Comparison of ENCODE assay signal across 1 cellular context in the genomic region with DNA sequence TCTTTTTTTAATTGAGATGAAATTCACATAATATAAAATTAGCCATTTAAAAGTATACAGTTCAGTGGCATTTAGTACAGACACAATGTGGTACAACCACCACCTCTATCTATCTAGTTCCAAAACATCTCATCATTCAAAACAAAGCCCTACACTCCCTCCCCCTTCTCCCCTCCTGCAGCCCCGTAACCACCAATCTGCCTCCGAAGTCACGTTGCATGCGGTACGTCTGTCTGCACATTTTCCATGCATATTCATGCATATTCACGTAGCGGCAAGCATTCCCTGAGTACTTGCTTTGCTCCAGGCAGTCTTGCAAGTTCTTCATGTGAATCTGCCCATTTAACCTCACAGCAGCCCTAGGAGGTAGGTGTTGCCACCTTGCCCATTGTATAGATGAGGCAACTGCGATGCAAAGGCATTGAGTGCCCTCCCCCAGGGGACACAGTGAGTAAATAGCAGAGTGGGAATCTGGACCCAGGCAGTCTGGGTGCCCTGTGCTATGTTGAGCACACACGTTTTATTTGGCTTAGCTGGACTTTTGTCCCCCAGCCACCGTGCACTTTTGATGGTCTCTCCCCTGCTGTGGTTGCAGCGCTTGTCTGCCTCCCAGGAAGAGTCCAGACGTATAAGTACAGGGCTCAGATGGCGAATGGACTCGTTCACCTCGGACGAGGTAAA.
TF ChIP-seq lines count a peak whose summit lies in the region.

No MANE protein-coding gene starts in this region.

TF ChIP-seq in HepG2, 621 proteins besides CTCF, POLR2A, EP300 and RAD21 (continued from another document and continues in another):
- TF ChIP-seq, protein P1, sequence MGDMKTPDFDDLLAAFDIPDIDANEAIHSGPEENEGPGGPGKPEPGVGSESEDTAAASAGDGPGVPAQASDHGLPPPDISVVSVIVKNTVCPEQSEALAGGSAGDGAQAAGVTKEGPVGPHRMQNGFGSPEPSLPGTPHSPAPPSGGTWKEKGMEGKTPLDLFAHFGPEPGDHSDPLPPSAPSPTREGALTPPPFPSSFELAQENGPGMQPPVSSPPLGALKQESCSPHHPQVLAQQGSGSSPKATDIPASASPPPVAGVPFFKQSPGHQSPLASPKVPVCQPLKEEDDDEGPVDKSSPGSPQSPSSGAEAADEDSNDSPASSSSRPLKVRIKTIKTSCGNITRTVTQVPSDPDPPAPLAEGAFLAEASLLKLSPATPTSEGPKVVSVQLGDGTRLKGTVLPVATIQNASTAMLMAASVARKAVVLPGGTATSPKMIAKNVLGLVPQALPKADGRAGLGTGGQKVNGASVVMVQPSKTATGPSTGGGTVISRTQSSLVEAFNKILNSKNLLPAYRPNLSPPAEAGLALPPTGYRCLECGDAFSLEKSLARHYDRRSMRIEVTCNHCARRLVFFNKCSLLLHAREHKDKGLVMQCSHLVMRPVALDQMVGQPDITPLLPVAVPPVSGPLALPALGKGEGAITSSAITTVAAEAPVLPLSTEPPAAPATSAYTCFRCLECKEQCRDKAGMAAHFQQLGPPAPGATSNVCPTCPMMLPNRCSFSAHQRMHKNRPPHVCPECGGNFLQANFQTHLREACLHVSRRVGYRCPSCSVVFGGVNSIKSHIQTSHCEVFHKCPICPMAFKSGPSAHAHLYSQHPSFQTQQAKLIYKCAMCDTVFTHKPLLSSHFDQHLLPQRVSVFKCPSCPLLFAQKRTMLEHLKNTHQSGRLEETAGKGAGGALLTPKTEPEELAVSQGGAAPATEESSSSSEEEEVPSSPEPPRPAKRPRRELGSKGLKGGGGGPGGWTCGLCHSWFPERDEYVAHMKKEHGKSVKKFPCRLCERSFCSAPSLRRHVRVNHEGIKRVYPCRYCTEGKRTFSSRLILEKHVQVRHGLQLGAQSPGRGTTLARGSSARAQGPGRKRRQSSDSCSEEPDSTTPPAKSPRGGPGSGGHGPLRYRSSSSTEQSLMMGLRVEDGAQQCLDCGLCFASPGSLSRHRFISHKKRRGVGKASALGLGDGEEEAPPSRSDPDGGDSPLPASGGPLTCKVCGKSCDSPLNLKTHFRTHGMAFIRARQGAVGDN (CRISPR knock-in tag; IDR thresholded peaks at IDR 0.05) = peak; percentile 85; the same call in 1 of the 2 replicates
- TF ChIP-seq, protein P2, sequence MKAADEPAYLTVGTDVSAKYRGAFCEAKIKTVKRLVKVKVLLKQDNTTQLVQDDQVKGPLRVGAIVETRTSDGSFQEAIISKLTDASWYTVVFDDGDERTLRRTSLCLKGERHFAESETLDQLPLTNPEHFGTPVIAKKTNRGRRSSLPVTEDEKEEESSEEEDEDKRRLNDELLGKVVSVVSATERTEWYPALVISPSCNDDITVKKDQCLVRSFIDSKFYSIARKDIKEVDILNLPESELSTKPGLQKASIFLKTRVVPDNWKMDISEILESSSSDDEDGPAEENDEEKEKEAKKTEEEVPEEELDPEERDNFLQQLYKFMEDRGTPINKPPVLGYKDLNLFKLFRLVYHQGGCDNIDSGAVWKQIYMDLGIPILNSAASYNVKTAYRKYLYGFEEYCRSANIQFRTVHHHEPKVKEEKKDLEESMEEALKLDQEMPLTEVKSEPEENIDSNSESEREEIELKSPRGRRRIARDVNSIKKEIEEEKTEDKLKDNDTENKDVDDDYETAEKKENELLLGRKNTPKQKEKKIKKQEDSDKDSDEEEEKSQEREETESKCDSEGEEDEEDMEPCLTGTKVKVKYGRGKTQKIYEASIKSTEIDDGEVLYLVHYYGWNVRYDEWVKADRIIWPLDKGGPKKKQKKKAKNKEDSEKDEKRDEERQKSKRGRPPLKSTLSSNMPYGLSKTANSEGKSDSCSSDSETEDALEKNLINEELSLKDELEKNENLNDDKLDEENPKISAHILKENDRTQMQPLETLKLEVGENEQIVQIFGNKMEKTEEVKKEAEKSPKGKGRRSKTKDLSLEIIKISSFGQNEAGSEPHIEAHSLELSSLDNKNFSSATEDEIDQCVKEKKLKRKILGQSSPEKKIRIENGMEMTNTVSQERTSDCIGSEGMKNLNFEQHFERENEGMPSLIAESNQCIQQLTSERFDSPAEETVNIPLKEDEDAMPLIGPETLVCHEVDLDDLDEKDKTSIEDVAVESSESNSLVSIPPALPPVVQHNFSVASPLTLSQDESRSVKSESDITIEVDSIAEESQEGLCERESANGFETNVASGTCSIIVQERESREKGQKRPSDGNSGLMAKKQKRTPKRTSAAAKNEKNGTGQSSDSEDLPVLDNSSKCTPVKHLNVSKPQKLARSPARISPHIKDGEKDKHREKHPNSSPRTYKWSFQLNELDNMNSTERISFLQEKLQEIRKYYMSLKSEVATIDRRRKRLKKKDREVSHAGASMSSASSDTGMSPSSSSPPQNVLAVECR (CRISPR knock-in tag; IDR thresholded peaks at IDR 0.05; ENCODE audit: borderline replicate concordance) = no peak; the same call in 1 of the 2 replicates
- TF ChIP-seq KLF15 (CRISPR knock-in tag; IDR thresholded peaks at IDR 0.05; ENCODE audit: borderline replicate concordance) (no peak), CCAR2 (optimal IDR thresholded peaks at IDR 0.05; ENCODE audit: low read depth, low read length) (no peak), ZSCAN21 (CRISPR knock-in tag; IDR thresholded peaks at IDR 0.05; ENCODE audit: borderline replicate concordance) (no peak; the same call in 1 of the 2 replicates), JUNB (CRISPR knock-in tag; IDR thresholded peaks at IDR 0.05; ENCODE audit: borderline replicate concordance) (0 out of 2 replicates have a peak, but pooled peaks have one; percentile 31), ZFP41 (CRISPR knock-in tag; IDR thresholded peaks at IDR 0.05; ENCODE audit: borderline replicate concordance) (no peak), KDM5B (CRISPR knock-in tag; IDR thresholded peaks at IDR 0.05; ENCODE audit: borderline replicate concordance) (peak; percentile 59; the same call in 1 of the 2 replicates), ZFAT (CRISPR knock-in tag; conservative IDR thresholded peaks at IDR 0.05) (no peak), CCDC6 (CRISPR knock-in tag; IDR thresholded peaks at IDR 0.05) (no peak), SMAD1 (CRISPR knock-in tag; IDR thresholded peaks at IDR 0.05; ENCODE audit: borderline replicate concordance, low read depth) (peak; percentile 30; the same call in 1 of the 2 replicates), ETV6 (CRISPR knock-in tag; conservative IDR thresholded peaks at IDR 0.05) (no peak), SOX6 (IDR thresholded peaks at IDR 0.05) (no peak), SOX6 (CRISPR knock-in tag; IDR thresholded peaks at IDR 0.05) (peak; percentile 72), PHF20 (CRISPR knock-in tag; IDR thresholded peaks at IDR 0.05) (no peak; the same call in 1 of the 2 replicates), REXO4 (CRISPR knock-in tag; IDR thresholded peaks at IDR 0.05; ENCODE audit: borderline replicate concordance) (no peak), MBD4 (IDR thresholded peaks at IDR 0.05; ENCODE audit: borderline replicate concordance, low read length) (no peak), GATAD2A (CRISPR knock-in tag; IDR thresholded peaks at IDR 0.05) (peak; percentile 94), TEAD2 (CRISPR knock-in tag; IDR thresholded peaks at IDR 0.05) (no peak)
- TF ChIP-seq, protein P3, sequence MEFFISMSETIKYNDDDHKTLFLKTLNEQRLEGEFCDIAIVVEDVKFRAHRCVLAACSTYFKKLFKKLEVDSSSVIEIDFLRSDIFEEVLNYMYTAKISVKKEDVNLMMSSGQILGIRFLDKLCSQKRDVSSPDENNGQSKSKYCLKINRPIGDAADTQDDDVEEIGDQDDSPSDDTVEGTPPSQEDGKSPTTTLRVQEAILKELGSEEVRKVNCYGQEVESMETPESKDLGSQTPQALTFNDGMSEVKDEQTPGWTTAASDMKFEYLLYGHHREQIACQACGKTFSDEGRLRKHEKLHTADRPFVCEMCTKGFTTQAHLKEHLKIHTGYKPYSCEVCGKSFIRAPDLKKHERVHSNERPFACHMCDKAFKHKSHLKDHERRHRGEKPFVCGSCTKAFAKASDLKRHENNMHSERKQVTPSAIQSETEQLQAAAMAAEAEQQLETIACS (CRISPR knock-in tag; IDR thresholded peaks at IDR 0.05) = no peak
- TF ChIP-seq, protein P4, sequence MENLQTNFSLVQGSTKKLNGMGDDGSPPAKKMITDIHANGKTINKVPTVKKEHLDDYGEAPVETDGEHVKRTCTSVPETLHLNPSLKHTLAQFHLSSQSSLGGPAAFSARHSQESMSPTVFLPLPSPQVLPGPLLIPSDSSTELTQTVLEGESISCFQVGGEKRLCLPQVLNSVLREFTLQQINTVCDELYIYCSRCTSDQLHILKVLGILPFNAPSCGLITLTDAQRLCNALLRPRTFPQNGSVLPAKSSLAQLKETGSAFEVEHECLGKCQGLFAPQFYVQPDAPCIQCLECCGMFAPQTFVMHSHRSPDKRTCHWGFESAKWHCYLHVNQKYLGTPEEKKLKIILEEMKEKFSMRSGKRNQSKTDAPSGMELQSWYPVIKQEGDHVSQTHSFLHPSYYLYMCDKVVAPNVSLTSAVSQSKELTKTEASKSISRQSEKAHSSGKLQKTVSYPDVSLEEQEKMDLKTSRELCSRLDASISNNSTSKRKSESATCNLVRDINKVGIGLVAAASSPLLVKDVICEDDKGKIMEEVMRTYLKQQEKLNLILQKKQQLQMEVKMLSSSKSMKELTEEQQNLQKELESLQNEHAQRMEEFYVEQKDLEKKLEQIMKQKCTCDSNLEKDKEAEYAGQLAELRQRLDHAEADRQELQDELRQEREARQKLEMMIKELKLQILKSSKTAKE (CRISPR knock-in tag; IDR thresholded peaks at IDR 0.05; ENCODE audit: borderline replicate concordance) = peak; percentile 90
- TF ChIP-seq, protein P5, sequence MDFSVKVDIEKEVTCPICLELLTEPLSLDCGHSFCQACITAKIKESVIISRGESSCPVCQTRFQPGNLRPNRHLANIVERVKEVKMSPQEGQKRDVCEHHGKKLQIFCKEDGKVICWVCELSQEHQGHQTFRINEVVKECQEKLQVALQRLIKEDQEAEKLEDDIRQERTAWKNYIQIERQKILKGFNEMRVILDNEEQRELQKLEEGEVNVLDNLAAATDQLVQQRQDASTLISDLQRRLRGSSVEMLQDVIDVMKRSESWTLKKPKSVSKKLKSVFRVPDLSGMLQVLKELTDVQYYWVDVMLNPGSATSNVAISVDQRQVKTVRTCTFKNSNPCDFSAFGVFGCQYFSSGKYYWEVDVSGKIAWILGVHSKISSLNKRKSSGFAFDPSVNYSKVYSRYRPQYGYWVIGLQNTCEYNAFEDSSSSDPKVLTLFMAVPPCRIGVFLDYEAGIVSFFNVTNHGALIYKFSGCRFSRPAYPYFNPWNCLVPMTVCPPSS (IDR thresholded peaks at IDR 0.05) = no peak
- TF ChIP-seq, protein P6, sequence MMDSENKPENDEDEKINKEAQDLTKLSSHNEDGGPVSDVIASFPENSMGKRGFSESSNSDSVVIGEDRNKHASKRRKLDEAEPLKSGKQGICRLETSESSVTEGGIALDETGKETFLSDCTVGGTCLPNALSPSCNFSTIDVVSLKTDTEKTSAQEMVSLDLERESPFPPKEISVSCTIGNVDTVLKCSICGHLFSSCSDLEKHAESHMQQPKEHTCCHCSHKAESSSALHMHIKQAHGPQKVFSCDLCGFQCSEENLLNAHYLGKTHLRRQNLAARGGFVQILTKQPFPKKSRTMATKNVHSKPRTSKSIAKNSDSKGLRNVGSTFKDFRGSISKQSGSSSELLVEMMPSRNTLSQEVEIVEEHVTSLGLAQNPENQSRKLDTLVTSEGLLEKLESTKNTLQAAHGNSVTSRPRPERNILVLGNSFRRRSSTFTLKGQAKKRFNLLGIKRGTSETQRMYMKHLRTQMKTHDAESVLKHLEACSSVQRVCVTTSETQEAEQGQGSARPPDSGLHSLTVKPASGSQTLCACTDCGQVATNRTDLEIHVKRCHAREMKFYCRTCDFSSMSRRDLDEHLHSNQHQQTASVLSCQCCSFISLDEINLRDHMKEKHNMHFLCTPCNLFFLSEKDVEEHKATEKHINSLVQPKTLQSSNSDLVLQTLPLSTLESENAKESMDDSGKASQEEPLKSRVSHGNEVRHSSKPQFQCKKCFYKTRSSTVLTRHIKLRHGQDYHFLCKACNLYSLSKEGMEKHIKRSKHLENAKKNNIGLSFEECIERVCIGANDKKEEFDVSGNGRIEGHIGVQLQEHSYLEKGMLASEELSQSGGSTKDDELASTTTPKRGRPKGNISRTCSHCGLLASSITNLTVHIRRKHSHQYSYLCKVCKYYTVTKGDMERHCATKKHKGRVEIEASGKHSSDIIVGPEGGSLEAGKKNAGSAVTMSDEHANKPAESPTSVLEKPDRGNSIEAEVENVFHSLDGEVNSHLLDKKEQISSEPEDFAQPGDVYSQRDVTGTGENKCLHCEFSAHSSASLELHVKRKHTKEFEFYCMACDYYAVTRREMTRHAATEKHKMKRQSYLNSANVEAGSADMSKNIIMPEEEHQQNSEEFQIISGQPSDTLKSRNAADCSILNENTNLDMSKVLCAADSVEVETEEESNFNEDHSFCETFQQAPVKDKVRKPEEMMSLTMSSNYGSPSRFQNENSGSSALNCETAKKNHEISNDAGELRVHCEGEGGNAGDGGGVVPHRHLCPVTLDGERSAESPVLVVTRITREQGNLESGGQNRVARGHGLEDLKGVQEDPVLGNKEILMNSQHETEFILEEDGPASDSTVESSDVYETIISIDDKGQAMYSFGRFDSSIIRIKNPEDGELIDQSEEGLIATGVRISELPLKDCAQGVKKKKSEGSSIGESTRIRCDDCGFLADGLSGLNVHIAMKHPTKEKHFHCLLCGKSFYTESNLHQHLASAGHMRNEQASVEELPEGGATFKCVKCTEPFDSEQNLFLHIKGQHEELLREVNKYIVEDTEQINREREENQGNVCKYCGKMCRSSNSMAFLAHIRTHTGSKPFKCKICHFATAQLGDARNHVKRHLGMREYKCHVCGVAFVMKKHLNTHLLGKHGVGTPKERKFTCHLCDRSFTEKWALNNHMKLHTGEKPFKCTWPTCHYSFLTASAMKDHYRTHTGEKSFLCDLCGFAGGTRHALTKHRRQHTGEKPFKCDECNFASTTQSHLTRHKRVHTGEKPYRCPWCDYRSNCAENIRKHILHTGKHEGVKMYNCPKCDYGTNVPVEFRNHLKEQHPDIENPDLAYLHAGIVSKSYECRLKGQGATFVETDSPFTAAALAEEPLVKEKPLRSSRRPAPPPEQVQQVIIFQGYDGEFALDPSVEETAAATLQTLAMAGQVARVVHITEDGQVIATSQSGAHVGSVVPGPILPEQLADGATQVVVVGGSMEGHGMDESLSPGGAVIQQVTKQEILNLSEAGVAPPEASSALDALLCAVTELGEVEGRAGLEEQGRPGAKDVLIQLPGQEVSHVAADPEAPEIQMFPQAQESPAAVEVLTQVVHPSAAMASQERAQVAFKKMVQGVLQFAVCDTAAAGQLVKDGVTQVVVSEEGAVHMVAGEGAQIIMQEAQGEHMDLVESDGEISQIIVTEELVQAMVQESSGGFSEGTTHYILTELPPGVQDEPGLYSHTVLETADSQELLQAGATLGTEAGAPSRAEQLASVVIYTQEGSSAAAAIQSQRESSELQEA (CRISPR knock-in tag; IDR thresholded peaks at IDR 0.05; ENCODE audit: not compliant biosample characterization) = no peak
- TF ChIP-seq, protein P7, sequence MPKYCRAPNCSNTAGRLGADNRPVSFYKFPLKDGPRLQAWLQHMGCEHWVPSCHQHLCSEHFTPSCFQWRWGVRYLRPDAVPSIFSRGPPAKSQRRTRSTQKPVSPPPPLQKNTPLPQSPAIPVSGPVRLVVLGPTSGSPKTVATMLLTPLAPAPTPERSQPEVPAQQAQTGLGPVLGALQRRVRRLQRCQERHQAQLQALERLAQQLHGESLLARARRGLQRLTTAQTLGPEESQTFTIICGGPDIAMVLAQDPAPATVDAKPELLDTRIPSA (CRISPR knock-in tag; IDR thresholded peaks at IDR 0.05; ENCODE audit: borderline replicate concordance) = no peak
- TF ChIP-seq, protein P8, sequence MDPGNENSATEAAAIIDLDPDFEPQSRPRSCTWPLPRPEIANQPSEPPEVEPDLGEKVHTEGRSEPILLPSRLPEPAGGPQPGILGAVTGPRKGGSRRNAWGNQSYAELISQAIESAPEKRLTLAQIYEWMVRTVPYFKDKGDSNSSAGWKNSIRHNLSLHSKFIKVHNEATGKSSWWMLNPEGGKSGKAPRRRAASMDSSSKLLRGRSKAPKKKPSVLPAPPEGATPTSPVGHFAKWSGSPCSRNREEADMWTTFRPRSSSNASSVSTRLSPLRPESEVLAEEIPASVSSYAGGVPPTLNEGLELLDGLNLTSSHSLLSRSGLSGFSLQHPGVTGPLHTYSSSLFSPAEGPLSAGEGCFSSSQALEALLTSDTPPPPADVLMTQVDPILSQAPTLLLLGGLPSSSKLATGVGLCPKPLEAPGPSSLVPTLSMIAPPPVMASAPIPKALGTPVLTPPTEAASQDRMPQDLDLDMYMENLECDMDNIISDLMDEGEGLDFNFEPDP (CRISPR knock-in tag; conservative IDR thresholded peaks at IDR 0.05) = no peak
